8 cellular contexts compared by ENCODE assay signal in genomic region chr15:61195116-61196002, GRCh38. TPM values are rescaled to one million over a fixed set of nuclear protein-coding genes. Genes with fewer than 3 reads are reported as not detected.
DNase-seq lines count a peak whose midpoint lies in the region; TF ChIP-seq lines count a peak whose summit lies in the region.

No MANE protein-coding gene starts in this region.

- no peak overlapping the region for H3K27ac Mint-ChIP-seq in progenitor cell of endocrine pancreas

- H3K27me3 Mint-ChIP-seq in progenitor cell of endocrine pancreas = peaks cover 24% of the 10 kb centered on the region

- peaks cover 4% of the 10 kb centered on the region for H3K9me3 Mint-ChIP-seq in progenitor cell of endocrine pancreas (ENCODE audit: low read depth)

- H3K36me3 Mint-ChIP-seq in progenitor cell of endocrine pancreas (ENCODE audit: insufficient read depth) = no peaks in the 10 kb centered on the region

- H3K4me3 ChIP-seq in GM12875 (ENCODE audit: low read depth, low read length) (no peak overlapping the region), epithelial cell of proximal tubule (ENCODE audit: low read depth, low read length) (no peak overlapping the region)

- no peak overlapping the region for H3K27ac ChIP-seq in C4-2B

- no peak overlapping the region for H3K4me3 Mint-ChIP-seq in progenitor cell of endocrine pancreas (ENCODE audit: low read depth)

- no peaks in the 10 kb centered on the region for H3K4me1 Mint-ChIP-seq in progenitor cell of endocrine pancreas (ENCODE audit: low read depth)

- DNase-seq in OCI-M1 (lab: John Stamatoyannopoulos, UW) = peak; percentile 75
- DNase-seq in epithelial cell of proximal tubule (ENCODE audit: low read depth) = no peak
- DNase-seq in progenitor cell of endocrine pancreas (ENCODE audit: low spot score, unreplicated experiment) = no peak
- no peak for DNase-seq in NCI-H1930 (lab: John Stamatoyannopoulos, UW)
- no peak for DNase-seq in NCI-H2196 (lab: John Stamatoyannopoulos, UW; ENCODE audit: unreplicated experiment)
- DNase-seq in NCI-H1436 (lab: John Stamatoyannopoulos, UW) = no peak

- TF ChIP-seq CTCF in C4-2B (conservative IDR thresholded peaks at IDR 0.05) (peak; percentile 88), GM12875 (IDR thresholded peaks at IDR 0.05; ENCODE audit: borderline replicate concordance, insufficient read depth, low read depth, low read length) (peak; percentile 77), epithelial cell of proximal tubule (conservative IDR thresholded peaks at IDR 0.05; ENCODE audit: low read depth, low read length) (peak; percentile 81), progenitor cell of endocrine pancreas (IDR thresholded peaks at IDR 0.05; ENCODE audit: unreplicated experiment) (peak; percentile 55)

RNA-seq across cellular contexts. Expression of gene RORA, which starts 33.7 kb away (rescaled TPM):
- 0.14 and 2.1 TPM in 2 replicates for total RNA-seq in epithelial cell of proximal tubule
- total RNA-seq in progenitor cell of endocrine pancreas = 18.7 and 21.4 TPM in 2 replicates
